In genomic region chr13:45303866-45304265, GRCh38 we compare ENCODE assay signal across 30 cellular contexts.
"Had no signal": no experiment of that assay in that cellular context is flagged by ENCODE, and none has a peak within 500 bp of the region (broad histone marks: within the 10 kb centered on the region; RNA-seq: fewer than 3 reads in every experiment).

No MANE protein-coding gene starts in this region.

- H3K4me3 Mint-ChIP-seq: immature natural killer cell; mesothelial cell of epicardium; naive B cell; natural killer cell; nephron progenitor cell; neural progenitor cell; stimulated activated naive CD8-positive, alpha-beta T cell treated with anti-CD3 and anti-CD28 coated beads, Interleukin-15, Interleukin-2, amounts not matched to agents 100 ng/mL and 50 ng/mL, for 24 hours had no signal

- H3K9me3 ChIP-seq: left lung, lower lobe of right lung, neutrophil, pancreas, prostate gland, suprapubic skin, thoracic aorta, tibial artery, upper lobe of right lung had no signal

- H3K27ac ChIP-seq: left lung, lower lobe of right lung, neural progenitor cell, neutrophil, pancreas, prostate gland, skin epidermis, suprapubic skin, thoracic aorta, tibial artery, upper lobe of right lung had no signal

- H3K27ac Mint-ChIP-seq: immature natural killer cell; mesothelial cell of epicardium; natural killer cell; nephron progenitor cell; neural progenitor cell; stimulated activated naive CD8-positive, alpha-beta T cell treated with anti-CD3 and anti-CD28 coated beads, Interleukin-15, Interleukin-2, amounts not matched to agents 100 ng/mL and 50 ng/mL, for 24 hours had no signal

- H3K36me3 Mint-ChIP-seq: immature natural killer cell, mesothelial cell of epicardium, naive B cell, natural killer cell, neural progenitor cell had no signal

- H3K4me1 Mint-ChIP-seq: mesothelial cell of epicardium, naive B cell had no signal

- H3K4me3 ChIP-seq: left lung, lower lobe of right lung, neural progenitor cell, pancreas, prostate gland, skin epidermis, suprapubic skin, thoracic aorta, tibial artery, upper lobe of right lung had no signal

- H3K9me3 Mint-ChIP-seq: immature natural killer cell; mesothelial cell of epicardium; naive B cell; natural killer cell; nephron progenitor cell; neural progenitor cell; stimulated activated naive CD8-positive, alpha-beta T cell treated with anti-CD3 and anti-CD28 coated beads, Interleukin-15, Interleukin-2, amounts not matched to agents 100 ng/mL and 50 ng/mL, for 24 hours had no signal

- H3K36me3 ChIP-seq: left lung, lower lobe of right lung, neural progenitor cell, neutrophil, pancreas, prostate gland, suprapubic skin, thoracic aorta, tibial artery, upper lobe of right lung had no signal

- DNase-seq: immature natural killer cell; kidney; left colon; left lung; lower lobe of right lung; mammary epithelial cell; mesenchymal stem cell; naive B cell; natural killer cell; nephron progenitor cell; pancreas; retina; right cardiac atrium; stimulated activated CD4-positive, alpha-beta T cell treated with anti-CD3 and anti-CD28 coated beads, Interleukin-12 subunit alpha, Interleukin-12 subunit beta, amount 100 ng/mL, for 4 hours; stimulated activated CD4-positive, alpha-beta T cell treated with anti-CD3 and anti-CD28 coated beads, Interleukin-15, amount 100 ng/mL, for 24 hours; stimulated activated CD4-positive, alpha-beta T cell treated with anti-CD3 and anti-CD28 coated beads, Interleukin-2, amount 100 ng/mL, for 24 hours; stimulated activated CD4-positive, alpha-beta T cell treated with anti-CD3 and anti-CD28 coated beads, Interleukin-4, amount 100 ng/mL, for 1 hour; stimulated activated naive CD4-positive, alpha-beta T cell; tibial artery; trophoblast cell; upper lobe of right lung had no signal

- ATAC-seq: left colon, left lung, lower lobe of right lung, natural killer cell, pancreas, right cardiac atrium, sciatic nerve, upper lobe of right lung had no signal

- H3K4me1 ChIP-seq: left lung, lower lobe of right lung, neural progenitor cell, pancreas, prostate gland, suprapubic skin, tibial artery, upper lobe of right lung had no signal
